In genomic region chr15:71800835-71801745, GRCh38 we compare ENCODE assay signal across 8 cellular contexts. TPM values are rescaled to one million over a fixed set of nuclear protein-coding genes. Genes with fewer than 3 reads are reported as not detected.
DNase-seq lines count a peak whose midpoint lies in the region; ATAC-seq, FAIRE-seq and TF ChIP-seq lines count a peak whose summit lies in the region.

No MANE protein-coding gene starts in this region.

- peaks cover 0 to 2% of the 10 kb centered on the region in 2 donors for H3K4me1 ChIP-seq in adrenal gland (replicated peaks in 1 of 2)
- no peaks in the 10 kb centered on the region for H3K4me1 ChIP-seq in right cardiac atrium (ENCODE audit: control insufficient read depth, insufficient read depth, low read length)
- peaks cover under 1% of the 10 kb centered on the region for H3K4me1 ChIP-seq in smooth muscle cell (ENCODE audit: low read depth)

- peak; percentile 83 for FAIRE-seq in GM12891 (lab: Jason Lieb, UNC)

- TF ChIP-seq POLR2A in GM12891 (IDR thresholded peaks at IDR 0.05; ENCODE audit: low read depth, low read length) (no peak), adrenal gland (IDR thresholded peaks at IDR 0.05) (no peak)

- no peak overlapping the region for H2AFZ ChIP-seq in smooth muscle cell (ENCODE audit: low read depth)

- no peaks in the 10 kb centered on the region for H3F3A ChIP-seq in smooth muscle cell (ENCODE audit: low read depth)

- ATAC-seq in right cardiac atrium = peak; percentile 85
- ATAC-seq in HG03571 (IDR thresholded peaks at IDR 0.05; ENCODE audit: unreplicated experiment) = no peak

- 59 to 66% (median 61%) methylated on average over 17 of the region's 17 CpGs for WGBS in adrenal gland, 4 donors
- WGBS in right cardiac atrium = 55% methylated on average over 17 of the region's 17 CpGs
- WGBS in smooth muscle cell (ENCODE audit: low lambda C conversion rate) = 62% methylated on average over 17 of the region's 17 CpGs

- H3K27ac ChIP-seq in adrenal gland (no peak overlapping the region), right cardiac atrium (ENCODE audit: low read length) (no peak overlapping the region), smooth muscle cell (ENCODE audit: low read depth) (no peak overlapping the region)

- no peak overlapping the region for H3K4me2 ChIP-seq in smooth muscle cell

- no peak overlapping the region for H3K9ac ChIP-seq in smooth muscle cell (ENCODE audit: low read depth)

- intact Hi-C loops in adrenal gland (cut with DNase I) (loop anchor here (5.0 to 10.0 kb wide), 3 partner anchors 56 to 354 kb away; no protein-coding TSS in a partner anchor), right cardiac atrium (cut with DNase I) (loop anchor here in 2 of 4 donors (5.0 to 10.0 kb wide), 4 partner anchors 56 to 356 kb away; no protein-coding TSS in a partner anchor)

- H3K27me3 ChIP-seq in adrenal gland (no peaks in the 10 kb centered on the region), right cardiac atrium (ENCODE audit: control insufficient read depth, insufficient read depth) (no peaks in the 10 kb centered on the region), smooth muscle cell (ENCODE audit: low read depth) (no peaks in the 10 kb centered on the region)

- no peaks in the 10 kb centered on the region for H4K20me1 ChIP-seq in smooth muscle cell (ENCODE audit: low read depth)

- H3K4me3 ChIP-seq in adrenal gland (no peak overlapping the region), right cardiac atrium (ENCODE audit: low read length) (no peak overlapping the region), smooth muscle cell (no peak overlapping the region)

- H3K9me3 ChIP-seq in adrenal gland (replicated peaks in 1 of 3) (no peaks in the 10 kb centered on the region), right cardiac atrium (ENCODE audit: control insufficient read depth, low read length) (no peaks in the 10 kb centered on the region), smooth muscle cell (replicated peaks; ENCODE audit: low read depth) (no peaks in the 10 kb centered on the region)

- no peaks in the 10 kb centered on the region for H3K79me2 ChIP-seq in smooth muscle cell (ENCODE audit: low read depth)

- TF ChIP-seq CTCF in adrenal gland (IDR thresholded peaks at IDR 0.05) = peak; percentile 82 to 94 (median 90)
- peak; percentile 79 for TF ChIP-seq CTCF in smooth muscle cell (IDR thresholded peaks at IDR 0.05; ENCODE audit: borderline replicate concordance, insufficient read depth, poor library complexity, severe bottlenecking)

- H3K36me3 ChIP-seq in adrenal gland (replicated peaks in 1 of 2) = no peaks in the 10 kb centered on the region
- H3K36me3 ChIP-seq in smooth muscle cell (ENCODE audit: low read depth) = no peaks in the 10 kb centered on the region

- DNase-seq in AML-193 (lab: John Stamatoyannopoulos, UW) (peak; percentile 42 to 51), GM12891 (ENCODE audit: insufficient read length, low spot score) (peak; percentile 53), NCI-H2227 (lab: John Stamatoyannopoulos, UW; ENCODE audit: unreplicated experiment) (peak; percentile 71), adrenal gland (peak; percentile 34 to 68 (median 48)), right cardiac atrium (no peak), smooth muscle cell (lab: John Stamatoyannopoulos, UW; ENCODE audit: unreplicated experiment) (no peak), 8988T (no peak)

TF ChIP-seq in GM12891, 5 proteins besides CTCF, POLR2A, EP300 and RAD21:
- no peak for TF ChIP-seq SPI1 (IDR thresholded peaks at IDR 0.05; ENCODE audit: low read depth, low read length)
- no peak for TF ChIP-seq POLR2AphosphoS5 (IDR thresholded peaks at IDR 0.05; ENCODE audit: low read depth, low read length)
- TF ChIP-seq PAX5 (IDR thresholded peaks at IDR 0.05; ENCODE audit: insufficient read depth, low read length, severe bottlenecking) = no peak

RNA-seq across cellular contexts. Expression of gene NR2E3, which starts 9.3 kb away (rescaled TPM):
- polyA plus RNA-seq in GM12891 (2012; ENCODE audit: low read depth, missing spikeins) = 0.05 TPM
- under 1 TPM in 6 of 8 donors, not detected in 2; 0.11 to 0.60 (median 0.41) TPM for total RNA-seq in adrenal gland
- polyA plus RNA-seq in adrenal gland = 1 to 10 TPM in 1 of 3 donors, under 1 TPM in 2; 0.22 to 1.4 (median 0.77) TPM
- total RNA-seq in right cardiac atrium = under 1 TPM in 1 of 4 donors, not detected in 3; 0.12 TPM
- polyA plus RNA-seq in right cardiac atrium = 0.05 TPM
- not detected in 2 replicates for total RNA-seq in smooth muscle cell
- polyA plus RNA-seq in smooth muscle cell = 4.2 TPM in 1 of 2 replicates, not detected in the other

Comparison
In these comparisons a context has a peak if more than half of its experiments do, and no peak if none do; other contexts are left out.
1. DNase-seq: peak in AML-193 (2 of 2), GM12891 (single experiment), NCI-H2227 (single experiment) and adrenal gland (7 of 7); none in right cardiac atrium (0 of 3), smooth muscle cell (single experiment) and 8988T (single experiment).